Comparison of ENCODE assay signal across 15 cellular contexts in the genomic region with DNA sequence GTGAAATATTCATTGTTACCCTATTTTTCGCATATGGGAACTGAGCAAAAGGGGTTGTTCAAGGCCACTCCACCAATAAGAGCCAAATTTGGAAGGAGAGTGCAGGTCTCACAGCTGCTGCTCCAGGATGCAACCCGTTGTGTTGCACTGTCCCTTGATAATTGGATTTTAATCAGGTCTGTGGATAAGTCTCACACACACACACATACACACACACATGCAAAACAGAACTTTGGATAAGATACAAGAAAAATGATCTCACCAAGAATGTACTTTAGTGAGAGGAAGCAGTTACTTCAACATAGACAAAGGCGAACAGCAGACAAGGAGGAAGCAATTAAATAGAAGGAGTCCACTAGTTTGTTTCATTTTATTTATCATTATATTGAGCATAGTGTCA.
DNase-seq lines count a peak whose midpoint lies in the region; ATAC-seq and TF ChIP-seq lines count a peak whose summit lies in the region.
"Had no signal": no experiment of that assay in that cellular context is flagged by ENCODE, and none has a peak within 500 bp of the region (broad histone marks: within the 10 kb centered on the region; RNA-seq: fewer than 3 reads in every experiment).

No MANE protein-coding gene starts in this region.

- no peaks in the 10 kb centered on the region for H3K36me3 ChIP-seq in A673 (ENCODE audit: insufficient read depth, low read length, poor library complexity, severe bottlenecking)
- no peaks in the 10 kb centered on the region for H3K36me3 ChIP-seq in breast epithelium
- H3K36me3 ChIP-seq in WERI-Rb-1, result no peaks in the 10 kb centered on the region
- H3K36me3 ChIP-seq: neutrophil had no signal

- no peak for TF ChIP-seq CTCF in A673 (conservative IDR thresholded peaks at IDR 0.05; ENCODE audit: low read depth, low read length)
- TF ChIP-seq CTCF in breast epithelium (IDR thresholded peaks at IDR 0.05), result no peak
- TF ChIP-seq CTCF in WERI-Rb-1 (IDR thresholded peaks at IDR 0.05; ENCODE audit: low read depth, low read length), result no peak

- BruUV-seq in A673 (replicated peaks; lab: Mats Ljungman, UMichigan), result no TSS peak

- H3K36me3 Mint-ChIP-seq in activated T-helper 1 cell treated with anti-CD3 and anti-CD28 coated beads, Interleukin-12 subunit alpha, Interleukin-12 subunit beta, Interleukin-2, Interleukin-4 antibody, amounts not matched to agents 30 ng/mL and 10 ng/mL and 1 ng/mL, durations not matched to agents 14 hours and 24 hours and 36 hours (ENCODE audit: low read depth), result no peaks in the 10 kb centered on the region

- H3K4me3 ChIP-seq in A673 (ENCODE audit: low read depth, low read length, poor library complexity, severe bottlenecking), result no peak overlapping the region
- H3K4me3 ChIP-seq in breast epithelium, result no peak overlapping the region
- H3K4me3 ChIP-seq in WERI-Rb-1 (ENCODE audit: low read depth, low read length), result no peak overlapping the region
- H3K4me3 ChIP-seq: dorsolateral prefrontal cortex, GM23248 had no signal

- H3K4me3 Mint-ChIP-seq in activated T-helper 1 cell treated with anti-CD3 and anti-CD28 coated beads, Interleukin-12 subunit alpha, Interleukin-12 subunit beta, Interleukin-2, Interleukin-4 antibody, amounts not matched to agents 30 ng/mL and 10 ng/mL and 1 ng/mL, durations not matched to agents 14 hours and 24 hours and 36 hours, result no peak overlapping the region

- no peaks in the 10 kb centered on the region for H3K27me3 ChIP-seq in A673 (replicated peaks; ENCODE audit: insufficient read depth, low read depth, low read length, poor library complexity)
- no peaks in the 10 kb centered on the region for H3K27me3 ChIP-seq in breast epithelium
- no peaks in the 10 kb centered on the region for H3K27me3 ChIP-seq in WERI-Rb-1 (ENCODE audit: insufficient read depth, low read depth, severe bottlenecking)
- H3K27me3 ChIP-seq: dorsolateral prefrontal cortex, neutrophil had no signal

- no peaks in the 10 kb centered on the region for H3K27me3 Mint-ChIP-seq in activated T-helper 1 cell treated with anti-CD3 and anti-CD28 coated beads, Interleukin-12 subunit alpha, Interleukin-12 subunit beta, Interleukin-2, Interleukin-4 antibody, amounts not matched to agents 30 ng/mL and 10 ng/mL and 1 ng/mL, durations not matched to agents 14 hours and 24 hours and 36 hours (ENCODE audit: insufficient read depth)

- no peak overlapping the region for H3K27ac Mint-ChIP-seq in activated T-helper 1 cell treated with anti-CD3 and anti-CD28 coated beads, Interleukin-12 subunit alpha, Interleukin-12 subunit beta, Interleukin-2, Interleukin-4 antibody, amounts not matched to agents 30 ng/mL and 10 ng/mL and 1 ng/mL, durations not matched to agents 14 hours and 24 hours and 36 hours

- intact Hi-C loops in A673 (cut with micrococcal nuclease; ENCODE audit: unreplicated experiment), result no loop called here
- intact Hi-C loops in activated T-helper 1 cell treated with anti-CD3 and anti-CD28 coated beads, Interleukin-12 subunit alpha, Interleukin-12 subunit beta, Interleukin-2, Interleukin-4 antibody, amounts not matched to agents 30 ng/mL and 10 ng/mL and 1 ng/mL, durations not matched to agents 14 hours and 24 hours and 36 hours (cut with micrococcal nuclease), result no loop called here
- intact Hi-C loops in breast epithelium (cut with DNase I; ENCODE audit: low total_unique reads), result no loop called here

- H3K4me1 ChIP-seq in A673 (ENCODE audit: insufficient read depth, low read length, poor library complexity, severe bottlenecking) (no peaks in the 10 kb centered on the region), breast epithelium (no peaks in the 10 kb centered on the region)

- H3K27ac ChIP-seq in A673 (ENCODE audit: low read depth, low read length, poor library complexity, severe bottlenecking), result no peak overlapping the region
- no peak overlapping the region for H3K27ac ChIP-seq in breast epithelium
- H3K27ac ChIP-seq in WERI-Rb-1, result no peak overlapping the region
- H3K27ac ChIP-seq: dorsolateral prefrontal cortex, GM23248, neutrophil had no signal

- CTCF ChIA-PET in A673 (lab: Charles Lee), result no interaction called here

- TF ChIP-seq POLR2A in breast epithelium (IDR thresholded peaks at IDR 0.05), result no peak

- ATAC-seq in GM19395 (IDR thresholded peaks at IDR 0.05; ENCODE audit: unreplicated experiment), result peak; percentile 38
- ATAC-seq in HG02759 (IDR thresholded peaks at IDR 0.05; ENCODE audit: unreplicated experiment), result peak; percentile 43
- peak; percentile 10 for ATAC-seq in HG03457 (IDR thresholded peaks at IDR 0.05; ENCODE audit: unreplicated experiment)

- POLR2A ChIA-PET in A673 (lab: Charles Lee; ENCODE audit: low non-redundant PET), result no interaction called here

- DNase-seq in A673 (ENCODE audit: low spot score), result peak; percentile 69
- no peak for DNase-seq in stimulated activated CD4-positive, alpha-beta T cell treated with anti-CD3 and anti-CD28 coated beads, Interleukin-4, amount 100 ng/mL, for 4 hours
- no peak for DNase-seq in activated T-helper 1 cell treated with anti-CD3 and anti-CD28 coated beads, Interleukin-12 subunit alpha, Interleukin-12 subunit beta, Interleukin-2, Interleukin-4 antibody, amounts not matched to agents 30 ng/mL and 10 ng/mL and 1 ng/mL, durations not matched to agents 14 hours and 24 hours and 36 hours (ENCODE audit: low spot score)
- DNase-seq in breast epithelium (ENCODE audit: low spot score in 2 of 2), result no peak
- no peak for DNase-seq in WERI-Rb-1
- DNase-seq: amniotic stem cell, dorsolateral prefrontal cortex, GM23248, NCI-H1436, NCI-H524 treated with DMSO at 0.1 percent for 48 hours, SHP77 had no signal

- no peaks in the 10 kb centered on the region for H3K4me1 Mint-ChIP-seq in activated T-helper 1 cell treated with anti-CD3 and anti-CD28 coated beads, Interleukin-12 subunit alpha, Interleukin-12 subunit beta, Interleukin-2, Interleukin-4 antibody, amounts not matched to agents 30 ng/mL and 10 ng/mL and 1 ng/mL, durations not matched to agents 14 hours and 24 hours and 36 hours (ENCODE audit: low read depth)

- H3K9me3 Mint-ChIP-seq in activated T-helper 1 cell treated with anti-CD3 and anti-CD28 coated beads, Interleukin-12 subunit alpha, Interleukin-12 subunit beta, Interleukin-2, Interleukin-4 antibody, amounts not matched to agents 30 ng/mL and 10 ng/mL and 1 ng/mL, durations not matched to agents 14 hours and 24 hours and 36 hours, result no peaks in the 10 kb centered on the region

- H3K9me3 ChIP-seq in A673 (ENCODE audit: low read depth, low read length, poor library complexity, severe bottlenecking) (no peaks in the 10 kb centered on the region), breast epithelium (no peaks in the 10 kb centered on the region), WERI-Rb-1 (ENCODE audit: severe bottlenecking) (no peaks in the 10 kb centered on the region)
- H3K9me3 ChIP-seq: neutrophil had no signal
